ENCODE assay signal across 8 cellular contexts in genomic region chr16:58638148-58639036, GRCh38. TPM values are rescaled to one million over a fixed set of nuclear protein-coding genes. Genes with fewer than 3 reads are reported as not detected.
DNase-seq lines count a peak whose midpoint lies in the region; ATAC-seq and TF ChIP-seq lines count a peak whose summit lies in the region.

No MANE protein-coding gene starts in this region.

- DNase-seq in Panc1 (ENCODE audit: low read depth, low spot score) (no peak), fibroblast of peridontal ligament (ENCODE audit: extremely low read depth) (peak; percentile 91), retinal pigment epithelial cell (ENCODE audit: low read depth) (peak; percentile 76), NK-92 (lab: John Stamatoyannopoulos, UW; ENCODE audit: unreplicated experiment) (no peak)
- no peak for DNase-seq in central memory CD4-positive, alpha-beta T cell
- no peak for DNase-seq in stimulated activated CD4-positive, alpha-beta T cell treated with anti-CD3 and anti-CD28 coated beads, Interleukin-12 subunit alpha, Interleukin-12 subunit beta, amount 100 ng/mL, for 4 hours

- no peaks in the 10 kb centered on the region for H3K4me1 ChIP-seq in Panc1 (ENCODE audit: control insufficient read depth, insufficient read depth, low read length)

- no peaks in the 10 kb centered on the region for H3K36me3 ChIP-seq in Panc1 (ENCODE audit: control insufficient read depth, insufficient read depth, low read length)

- 0 out of 3 replicates have a peak, but pooled peaks have one; percentile 14 for TF ChIP-seq CTCF in GM12872 (IDR thresholded peaks at IDR 0.05; ENCODE audit: insufficient read depth, low read depth, low read length)
- no peak for TF ChIP-seq CTCF in Panc1 (IDR thresholded peaks at IDR 0.05)
- TF ChIP-seq CTCF in retinal pigment epithelial cell (conservative IDR thresholded peaks at IDR 0.05; ENCODE audit: low read depth, low read length) = peak; percentile 63

- peak; percentile 84 for ATAC-seq in Panc1
- ATAC-seq in GM19452 (IDR thresholded peaks at IDR 0.05; ENCODE audit: unreplicated experiment) = no peak

- POLR2A ChIA-PET in Panc1 (lab: Charles Lee) = no interaction called here

- H3K27me3 ChIP-seq in Panc1 (ENCODE audit: control insufficient read depth, insufficient read depth, low read length) = no peaks in the 10 kb centered on the region

- intact Hi-C loops in Panc1 (cut with micrococcal nuclease; ENCODE audit: unreplicated experiment) = no loop called here

- no peaks in the 10 kb centered on the region for H3K9me3 ChIP-seq in Panc1 (ENCODE audit: control insufficient read depth, insufficient read depth, low read depth, low read length)

- in situ Hi-C loops in Panc1 (cut with HindIII; ENCODE audit: low pct_unique_long_range_greater_than_20kb, low sequenced_read_pairs) = no loop called here

- CTCF ChIA-PET in Panc1 (lab: Charles Lee) = interaction anchor here (0.6 kb wide), 1 partner anchor 34 kb away, joined by 6 read pairs; no protein-coding TSS in a partner anchor

- BruUV-seq in Panc1 (replicated peaks; lab: Mats Ljungman, UMichigan) = no TSS peak

- H3K27ac ChIP-seq in Panc1 (ENCODE audit: low read length) = no peak overlapping the region

- no peak overlapping the region for H3K4me3 ChIP-seq in Panc1 (ENCODE audit: low read depth in 2 of 2, low read length in 2 of 2)
- H3K4me3 ChIP-seq in retinal pigment epithelial cell (ENCODE audit: low read length) = no peak overlapping the region

RNA-seq across cellular contexts. Expression of gene CNOT1, which starts 8.8 kb away (rescaled TPM):
- 170 TPM for total RNA-seq in Panc1 (2021; ENCODE audit: unreplicated experiment)
- 112 TPM for polyA plus RNA-seq in Panc1 (2012; ENCODE audit: insufficient read length)

RNA-seq across cellular contexts. Expression of gene SLC38A7, which starts 46.2 kb away (rescaled TPM):
- 20.2 TPM for total RNA-seq in Panc1 (2021; ENCODE audit: unreplicated experiment)
- polyA plus RNA-seq in Panc1 (2012; ENCODE audit: insufficient read length) = 18.3 TPM

Comparison
In these comparisons a context has a peak if more than half of its experiments do, and no peak if none do; other contexts are left out.
1. DNase-seq: peak in fibroblast of peridontal ligament (single experiment) and retinal pigment epithelial cell (single experiment); none in Panc1 (single experiment), central memory CD4-positive, alpha-beta T cell (single experiment), NK-92 (single experiment) and stimulated activated CD4-positive, alpha-beta T cell treated with anti-CD3 and anti-CD28 coated beads, Interleukin-12 subunit alpha, Interleukin-12 subunit beta, amount 100 ng/mL, for 4 hours (single experiment).